In the genomic region with DNA sequence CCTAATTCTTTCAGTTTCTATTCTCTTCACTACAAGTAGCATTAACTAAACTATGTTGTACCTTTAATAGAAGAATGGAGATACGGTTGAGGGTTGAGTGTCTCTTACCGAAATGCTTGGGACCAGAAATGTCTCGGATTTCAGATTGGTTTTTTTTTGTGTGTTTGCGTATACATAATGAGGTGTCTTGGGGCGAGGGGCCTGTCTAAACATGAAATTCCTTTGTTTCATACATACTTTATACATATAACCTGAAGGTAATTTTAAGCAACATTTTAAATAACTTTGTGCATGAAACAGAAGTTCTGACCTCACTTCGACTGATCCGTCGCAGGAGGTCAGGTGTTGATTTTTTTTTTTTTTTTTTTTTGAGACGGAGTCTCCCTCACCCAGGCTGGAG, we compare ENCODE assay signal across 20 cellular contexts. TPM values are rescaled to one million over a fixed set of nuclear protein-coding genes. Genes with fewer than 3 reads are reported as not detected.
DNase-seq lines count a peak whose midpoint lies in the region; ATAC-seq and TF ChIP-seq lines count a peak whose summit lies in the region.
"Had no signal": no experiment of that assay in that cellular context is flagged by ENCODE, and none has a peak within 500 bp of the region (broad histone marks: within the 10 kb centered on the region; RNA-seq: fewer than 3 reads in every experiment).

No MANE protein-coding gene starts in this region.

- TF ChIP-seq CTCF in osteocyte (IDR thresholded peaks at IDR 0.05), result no peak

- H3K4me3 Mint-ChIP-seq in activated naive CD4-positive, alpha-beta T cell treated with anti-CD3 and anti-CD28 coated beads, Interleukin-2, amount 50 U/mL, for 24 hours, result no peak overlapping the region
- no peak overlapping the region for H3K4me3 Mint-ChIP-seq in activated naive CD8-positive, alpha-beta T cell treated with anti-CD3 and anti-CD28 coated beads, Interleukin-2, amount 50 U/mL, for 24 hours
- H3K4me3 Mint-ChIP-seq in osteocyte (ENCODE audit: unreplicated experiment), result no peak overlapping the region

- peak overlapping the region; percentile 57 for H3K27ac Mint-ChIP-seq in activated naive CD4-positive, alpha-beta T cell treated with anti-CD3 and anti-CD28 coated beads, Interleukin-2, amount 50 U/mL, for 24 hours
- H3K27ac Mint-ChIP-seq in activated naive CD8-positive, alpha-beta T cell treated with anti-CD3 and anti-CD28 coated beads, Interleukin-2, amount 50 U/mL, for 24 hours, result peak overlapping the region; percentile 1
- H3K27ac Mint-ChIP-seq in osteocyte (ENCODE audit: unreplicated experiment), result peak overlapping the region; percentile 44

- no peak for DNase-seq in activated naive CD4-positive, alpha-beta T cell (lab: John Stamatoyannopoulos, UW)
- DNase-seq in NCI-H2171 (lab: John Stamatoyannopoulos, UW), result peak; percentile 37
- DNase-seq in activated naive CD8-positive, alpha-beta T cell treated with anti-CD3 and anti-CD28 coated beads, Interleukin-2, amount 50 U/mL, for 24 hours, result no peak
- no peak for DNase-seq in osteocyte (ENCODE audit: extremely low spot score, unreplicated experiment)
- no peak for DNase-seq in COLO829 (ENCODE audit: low spot score)
- DNase-seq: ACHN, AML-193, EL, IMR-90, Karpas-422, MM.1S, NCI-H1092 treated with DMSO at 0.1 percent for 48 hours, NCI-H1694 treated with DMSO at 0.1 percent for 48 hours, NCI-H82, PC-3 had no signal

- no peak for ATAC-seq in activated naive CD8-positive, alpha-beta T cell treated with anti-CD3 and anti-CD28 coated beads, Interleukin-2, amount 50 U/mL, for 24 hours
- ATAC-seq in HG03025 (IDR thresholded peaks at IDR 0.05; ENCODE audit: low FRiP score, unreplicated experiment), result no peak
- ATAC-seq: PC-3 had no signal

- H3K27me3 Mint-ChIP-seq in activated naive CD4-positive, alpha-beta T cell treated with anti-CD3 and anti-CD28 coated beads, Interleukin-2, amount 50 U/mL, for 24 hours, result no peaks in the 10 kb centered on the region
- H3K27me3 Mint-ChIP-seq in activated naive CD8-positive, alpha-beta T cell treated with anti-CD3 and anti-CD28 coated beads, Interleukin-2, amount 50 U/mL, for 24 hours, result no peaks in the 10 kb centered on the region
- H3K27me3 Mint-ChIP-seq in osteocyte (ENCODE audit: unreplicated experiment), result no peaks in the 10 kb centered on the region

- peaks cover 35% of the 10 kb centered on the region for H3K4me1 Mint-ChIP-seq in activated naive CD4-positive, alpha-beta T cell treated with anti-CD3 and anti-CD28 coated beads, Interleukin-2, amount 50 U/mL, for 24 hours
- peaks cover 30% of the 10 kb centered on the region for H3K4me1 Mint-ChIP-seq in activated naive CD8-positive, alpha-beta T cell treated with anti-CD3 and anti-CD28 coated beads, Interleukin-2, amount 50 U/mL, for 24 hours
- H3K4me1 Mint-ChIP-seq in osteocyte (ENCODE audit: unreplicated experiment), result peaks cover 10% of the 10 kb centered on the region

- no peaks in the 10 kb centered on the region for H3K9me3 Mint-ChIP-seq in activated naive CD4-positive, alpha-beta T cell treated with anti-CD3 and anti-CD28 coated beads, Interleukin-2, amount 50 U/mL, for 24 hours
- H3K9me3 Mint-ChIP-seq in activated naive CD8-positive, alpha-beta T cell treated with anti-CD3 and anti-CD28 coated beads, Interleukin-2, amount 50 U/mL, for 24 hours, result no peaks in the 10 kb centered on the region
- H3K9me3 Mint-ChIP-seq in osteocyte (ENCODE audit: unreplicated experiment), result no peaks in the 10 kb centered on the region

- peaks cover 30% of the 10 kb centered on the region for H3K36me3 Mint-ChIP-seq in activated naive CD4-positive, alpha-beta T cell treated with anti-CD3 and anti-CD28 coated beads, Interleukin-2, amount 50 U/mL, for 24 hours
- H3K36me3 Mint-ChIP-seq in activated naive CD8-positive, alpha-beta T cell treated with anti-CD3 and anti-CD28 coated beads, Interleukin-2, amount 50 U/mL, for 24 hours (ENCODE audit: low read depth), result peaks cover 76% of the 10 kb centered on the region
- peaks cover 61% of the 10 kb centered on the region for H3K36me3 Mint-ChIP-seq in osteocyte (ENCODE audit: unreplicated experiment)

RNA-seq across cellular contexts. Expression of gene MYOCOS, which starts 36.3 kb away (rescaled TPM):
- total RNA-seq in osteocyte, result not detected in 2 replicates
- total RNA-seq: HT-29, IMR-90, NCI-H460, PC-3, SJSA1 had no signal

Comparison
In these comparisons a context has a peak if more than half of its experiments do, and no peak if none do; other contexts are left out.
1. H3K27ac Mint-ChIP-seq: peak in every context shown above with its lines; median percentile 57 in activated naive CD4-positive, alpha-beta T cell treated with anti-CD3 and anti-CD28 coated beads, Interleukin-2, amount 50 U/mL, for 24 hours; 44 in osteocyte; 1 in activated naive CD8-positive, alpha-beta T cell treated with anti-CD3 and anti-CD28 coated beads, Interleukin-2, amount 50 U/mL, for 24 hours.